33 cellular contexts compared by ENCODE assay signal in genomic region chr2:45030553-45030952, GRCh38.
"Had no signal": no experiment of that assay in that cellular context is flagged by ENCODE, and none has a peak within 500 bp of the region (broad histone marks: within the 10 kb centered on the region; RNA-seq: fewer than 3 reads in every experiment).

No MANE protein-coding gene starts in this region.

- H3K4me3 ChIP-seq: MG63 had no signal

- DNase-seq: Karpas-422, Kasumi-1, MG63, MM.1S, MV-4-11, NCI-H1048, NCI-H1092, NCI-H1092 treated with DMSO at 0.1 percent for 48 hours, NCI-H1105, NCI-H1105 treated with DMSO at 0.1 percent for 48 hours, NCI-H1417, NCI-H1417 treated with DMSO at 0.1 percent for 48 hours, NCI-H1436, NCI-H1436 treated with DMSO at 0.1 percent for 48 hours, NCI-H146, NCI-H1694, NCI-H1694 treated with DMSO at 0.1 percent for 48 hours, NCI-H187, NCI-H187 treated with DMSO at 0.1 percent for 48 hours, NCI-H1930, NCI-H2029, NCI-H2029 treated with DMSO at 0.1 percent for 48 hours, NCI-H2081, NCI-H2081 treated with DMSO at 0.1 percent for 48 hours, NCI-H2107, NCI-H2171, NCI-H2227 treated with DMSO at 0.1 percent for 48 hours, NCI-H226, NCI-H345, NCI-H446, NCI-H446 treated with DMSO at 0.1 percent for 48 hours, NCI-H510A, NCI-H510A treated with DMSO at 0.1 percent for 48 hours had no signal

- H3K36me3 ChIP-seq: MG63 had no signal

- H3K27me3 ChIP-seq: MG63 had no signal

- H3K9me3 ChIP-seq: MG63 had no signal
